ENCODE assay signal across 8 cellular contexts in genomic region chr17:7438050-7438614, GRCh38. TPM values are rescaled to one million over a fixed set of nuclear protein-coding genes. Genes with fewer than 3 reads are reported as not detected.
DNase-seq lines count a peak whose midpoint lies in the region; ATAC-seq and TF ChIP-seq lines count a peak whose summit lies in the region.

No MANE protein-coding gene starts in this region.

- DNase-seq in PC-3 (no peak), right cardiac atrium (peak; percentile 86 to 94 (median 93)), retina (peak; percentile 78), SW480 (ENCODE audit: low spot score) (no peak), NCI-H1436 (lab: John Stamatoyannopoulos, UW) (no peak), NCI-H2171 treated with DMSO at 0.1 percent for 48 hours (lab: John Stamatoyannopoulos, UW) (no peak)
- DNase-seq in activated naive CD8-positive, alpha-beta T cell treated with anti-CD3 and anti-CD28 coated beads, Interleukin-2, amount 50 U/mL, for 16 hours (ENCODE audit: low read depth, low spot score): peak; percentile 16

- CTCF ChIA-PET in PC-3 (lab: Charles Lee): no interaction called here

- H3K4me3 ChIP-seq in BLaER1 treated with 17β-estradiol and CSF1 and Interleukin-3, amounts not matched to agents 10 nM and 100 nM: peak overlapping the region; percentile 42 to 79 (median 65)
- H3K4me3 ChIP-seq in PC-3 (ENCODE audit: low read length) (no peak overlapping the region), right cardiac atrium (ENCODE audit: low read length) (peak overlapping the region; percentile 42)

- H4K20me1 ChIP-seq in BLaER1 treated with 17β-estradiol and CSF1 and Interleukin-3, amounts not matched to agents 10 nM and 100 nM: peaks cover 18 to 58% (median 42%) of the 10 kb centered on the region in 11 experiments; a peak in 21 of 22 replicates
- H4K20me1 ChIP-seq in PC-3 (ENCODE audit: low read length): no peaks in the 10 kb centered on the region

- no peaks in the 10 kb centered on the region for H3K9me2 ChIP-seq in PC-3 (replicated peaks; ENCODE audit: low read length)

- ATAC-seq in PC-3 (no peak), right cardiac atrium (peak; percentile 36 to 39)

- H3K27ac ChIP-seq in BLaER1 treated with 17β-estradiol and CSF1 and Interleukin-3, amounts not matched to agents 10 nM and 100 nM: no peak overlapping the region
- H3K27ac ChIP-seq in PC-3 (ENCODE audit: low read length) (no peak overlapping the region), right cardiac atrium (ENCODE audit: low read length) (peak overlapping the region; percentile 77)

- H3K27me3 ChIP-seq in BLaER1 treated with 17β-estradiol and CSF1 and Interleukin-3, amounts not matched to agents 10 nM and 100 nM: peaks cover 58 to 65% (median 62%) of the 10 kb centered on the region in 11 experiments
- H3K27me3 ChIP-seq in PC-3 (ENCODE audit: low read length) (no peaks in the 10 kb centered on the region), right cardiac atrium (ENCODE audit: control insufficient read depth, insufficient read depth) (no peaks in the 10 kb centered on the region)

- no TSS peak for BruUV-seq in PC-3 (replicated peaks; lab: Mats Ljungman, UMichigan)

- H3K9me3 ChIP-seq in BLaER1 treated with 17β-estradiol and CSF1 and Interleukin-3, amounts not matched to agents 10 nM and 100 nM (replicated peaks in 1 of 11): no peaks in the 10 kb centered on the region
- H3K9me3 ChIP-seq in PC-3 (ENCODE audit: low read length) (no peaks in the 10 kb centered on the region), right cardiac atrium (ENCODE audit: control insufficient read depth, low read length) (no peaks in the 10 kb centered on the region)

- H3F3A ChIP-seq in PC-3 (ENCODE audit: low read length, unreplicated experiment): no peaks in the 10 kb centered on the region

- no peak for TF ChIP-seq CTCF in PC-3 (conservative IDR thresholded peaks at IDR 0.05; ENCODE audit: low read depth, low read length)

- peak overlapping the region; percentile 92 to 99 (median 95) for H3K4me2 ChIP-seq in BLaER1 treated with 17β-estradiol and CSF1 and Interleukin-3, amounts not matched to agents 10 nM and 100 nM
- H3K4me2 ChIP-seq in PC-3 (ENCODE audit: low read length): peak overlapping the region; percentile 85; the same call in 1 of the 2 replicates

- WGBS in right cardiac atrium: 3% methylated on average over 43 of the region's 43 CpGs

- H2AFZ ChIP-seq in PC-3 (ENCODE audit: low read length): no peak overlapping the region

- intact Hi-C loops in PC-3 (cut with micrococcal nuclease) (loop anchor here (5.0 kb wide), 2 partner anchors 86 to 249 kb away; partner anchors contain the start of genes KCTD11, TP53 and WRAP53), right cardiac atrium (cut with DNase I) (loop anchor here (5.0 to 10.0 kb wide), 5 partner anchors 39 to 127 kb away; partner anchors contain the start of genes TMEM95 (in 3 of the 4), KCTD11 (in 2 of the 4), ZBTB4 (in 2 of the 4) and SENP3 (in 1 of the 4))

- peak overlapping the region in 10 of 11 experiments; percentile 34 to 82 (median 60); a peak in 19 of 22 replicates for H3K9ac ChIP-seq in BLaER1 treated with 17β-estradiol and CSF1 and Interleukin-3, amounts not matched to agents 10 nM and 100 nM
- H3K9ac ChIP-seq in PC-3 (ENCODE audit: low read length): no peak overlapping the region

- POLR2A ChIA-PET in PC-3 (lab: Charles Lee; ENCODE audit: unreplicated experiment): no interaction called here

- H3K36me3 ChIP-seq in BLaER1 treated with 17β-estradiol and CSF1 and Interleukin-3, amounts not matched to agents 10 nM and 100 nM: no peaks in the 10 kb centered on the region
- no peaks in the 10 kb centered on the region for H3K36me3 ChIP-seq in PC-3 (ENCODE audit: low read depth, low read length)

- H3K4me1 ChIP-seq in BLaER1 treated with 17β-estradiol and CSF1 and Interleukin-3, amounts not matched to agents 10 nM and 100 nM: peaks cover 46 to 62% (median 57%) of the 10 kb centered on the region in 10 experiments
- H3K4me1 ChIP-seq in PC-3 (ENCODE audit: insufficient read depth, low read length) (peaks cover 4% of the 10 kb centered on the region; the same call in 1 of the 2 replicates), right cardiac atrium (ENCODE audit: control insufficient read depth, insufficient read depth, low read length) (no peaks in the 10 kb centered on the region)

- H3K79me2 ChIP-seq in PC-3 (ENCODE audit: low read length): 0 out of 2 replicates have a peak, but pooled peaks cover 5% of the 10 kb centered on the region

RNA-seq across cellular contexts. Expression of gene FGF11, which starts 1.2 kb away (rescaled TPM):
- total RNA-seq in PC-3 (2014; rRNA removed) (0.69 and 1.0 TPM in 2 replicates), right cardiac atrium (10 to 100 TPM; 13.9 to 34.8 (median 23.9) TPM)
- 31.7 TPM for polyA plus RNA-seq in right cardiac atrium

RNA-seq across cellular contexts. Expression of gene TMEM102, which starts 2.9 kb away (rescaled TPM):
- 14.0 and 17.9 TPM in 2 replicates for total RNA-seq in PC-3 (2014; rRNA removed)
- 1 to 10 TPM; 2.2 to 2.5 (median 2.3) TPM for total RNA-seq in right cardiac atrium
- polyA plus RNA-seq in right cardiac atrium: 2.1 TPM

RNA-seq across cellular contexts. Expression of gene CHRNB1, which starts 6.7 kb away (rescaled TPM):
- total RNA-seq in PC-3 (2014; rRNA removed): 2.1 and 2.9 TPM in 2 replicates
- total RNA-seq in right cardiac atrium: 10 to 100 TPM; 11.4 to 15.6 (median 13.1) TPM
- 16.1 TPM for polyA plus RNA-seq in right cardiac atrium

RNA-seq across cellular contexts. Expression of gene SPEM3, which starts 9.5 kb away (rescaled TPM):
- total RNA-seq in PC-3 (2014; rRNA removed): not detected in 2 replicates
- total RNA-seq in right cardiac atrium: not detected
- polyA plus RNA-seq in right cardiac atrium: not detected

RNA-seq across cellular contexts. Expression of gene SPEM2, which starts 12.7 kb away (rescaled TPM):
- total RNA-seq in PC-3 (2014; rRNA removed): not detected in 2 replicates
- total RNA-seq in right cardiac atrium: not detected
- polyA plus RNA-seq in right cardiac atrium: not detected

Comparison
In these comparisons a context has a peak if more than half of its experiments do, and no peak if none do; other contexts are left out.
1. DNase-seq: peak in activated naive CD8-positive, alpha-beta T cell treated with anti-CD3 and anti-CD28 coated beads, Interleukin-2, amount 50 U/mL, for 16 hours (single experiment), right cardiac atrium (3 of 3) and retina (single experiment); none in PC-3 (single experiment), SW480 (single experiment), NCI-H1436 (single experiment) and NCI-H2171 treated with DMSO at 0.1 percent for 48 hours (single experiment).